In genomic region chr6:107616776-107617175, GRCh38 we compare ENCODE assay signal across 22 cellular contexts.
DNase-seq lines count a peak whose midpoint lies in the region; ATAC-seq and TF ChIP-seq lines count a peak whose summit lies in the region.
"Had no signal": no experiment of that assay in that cellular context is flagged by ENCODE, and none has a peak within 500 bp of the region (broad histone marks: within the 10 kb centered on the region; RNA-seq: fewer than 3 reads in every experiment).

No MANE protein-coding gene starts in this region.

- ATAC-seq in HG03469 (IDR thresholded peaks at IDR 0.05; ENCODE audit: unreplicated experiment) = no peak
- ATAC-seq: gastroesophageal sphincter, GM12878 had no signal

- 80% methylated on average over 9 of the region's 9 CpGs for WGBS in esophagus muscularis mucosa
- WGBS in prostate gland = 89% methylated on average over 9 of the region's 9 CpGs

- H3K4me1 ChIP-seq in esophagus muscularis mucosa (peaks cover 3 to 19% (median 14%) of the 10 kb centered on the region in 4 donors), prostate gland (replicated peaks) (no peaks in the 10 kb centered on the region)

- H3K36me3 ChIP-seq in esophagus muscularis mucosa (no peaks in the 10 kb centered on the region), prostate gland (no peaks in the 10 kb centered on the region)
- H3K36me3 ChIP-seq: brain microvascular endothelial cell, gastroesophageal sphincter had no signal

- H3K9me3 ChIP-seq in esophagus muscularis mucosa (no peaks in the 10 kb centered on the region), prostate gland (no peaks in the 10 kb centered on the region)
- H3K9me3 ChIP-seq: gastroesophageal sphincter had no signal

- no peak for TF ChIP-seq EP300 in esophagus muscularis mucosa (IDR thresholded peaks at IDR 0.05)

- peak in 2 of 3 experiments; percentile 40 to 71 for DNase-seq in NCI-H1417 (lab: John Stamatoyannopoulos, UW)
- no peak for DNase-seq in NCI-H1417 treated with DMSO at 0.1 percent for 48 hours (lab: John Stamatoyannopoulos, UW)
- DNase-seq in NCI-H69 (lab: John Stamatoyannopoulos, UW) = peak; percentile 91
- peak; percentile 55 for DNase-seq in esophagus muscularis mucosa (ENCODE audit: extremely low spot score)
- DNase-seq in retina = peak; percentile 83
- no peak for DNase-seq in prostate gland (ENCODE audit: low spot score)
- DNase-seq in DMS53 (lab: John Stamatoyannopoulos, UW) = no peak
- DNase-seq: activated CD4-positive, alpha-beta T cell treated with anti-CD3 and anti-CD28 coated beads, Interleukin-2, amount 50 U/mL, for 48 hours; brain microvascular endothelial cell; dermis blood vessel endothelial cell; erythroblast; GF-D8; KBM-7; NCI-H1048; NCI-H2171; RPMI8226; stimulated activated CD4-positive, alpha-beta T cell treated with anti-CD3 and anti-CD28 coated beads, Interleukin-4, amount 100 ng/mL, for 1 hour had no signal

- no peak overlapping the region for H3K4me3 ChIP-seq in esophagus muscularis mucosa
- no peak overlapping the region for H3K4me3 ChIP-seq in prostate gland
- H3K4me3 ChIP-seq: gastroesophageal sphincter, GM12878, skin epidermis had no signal

- no peak for TF ChIP-seq POLR2A in esophagus muscularis mucosa (IDR thresholded peaks at IDR 0.05; ENCODE audit: low read depth)
- no peak for TF ChIP-seq POLR2A in prostate gland (IDR thresholded peaks at IDR 0.05)

- H3K27ac ChIP-seq in esophagus muscularis mucosa (replicated peaks in 1 of 4) (no peak overlapping the region), prostate gland (no peak overlapping the region)
- H3K27ac ChIP-seq: 22Rv1, brain microvascular endothelial cell, gastroesophageal sphincter, skin epidermis had no signal

- intact Hi-C loops in esophagus muscularis mucosa (cut with DNase I) (no loop called here), prostate gland (cut with DNase I) (no loop called here)

- no peak for TF ChIP-seq CTCF in esophagus muscularis mucosa (IDR thresholded peaks at IDR 0.05)
- TF ChIP-seq CTCF in prostate gland (IDR thresholded peaks at IDR 0.05) = no peak

- no peaks in the 10 kb centered on the region for H3K27me3 ChIP-seq in esophagus muscularis mucosa
- H3K27me3 ChIP-seq in prostate gland (replicated peaks; ENCODE audit: insufficient read depth) = no peaks in the 10 kb centered on the region
- H3K27me3 ChIP-seq: brain microvascular endothelial cell, gastroesophageal sphincter had no signal

Comparison
In these comparisons a context has a peak if more than half of its experiments do, and no peak if none do; other contexts are left out.
1. DNase-seq: peak in NCI-H1417 (2 of 3), NCI-H69 (single experiment), esophagus muscularis mucosa (single experiment) and retina (single experiment); none in NCI-H1417 treated with DMSO at 0.1 percent for 48 hours (single experiment), prostate gland (single experiment) and DMS53 (single experiment).